ENCODE assay signal across 8 cellular contexts in genomic region chr3:143092191-143092590, GRCh38.
"Had no signal": no experiment of that assay in that cellular context is flagged by ENCODE, and none has a peak within 500 bp of the region (broad histone marks: within the 10 kb centered on the region; RNA-seq: fewer than 3 reads in every experiment).

No MANE protein-coding gene starts in this region.

- H3K27ac ChIP-seq: HL-60 had no signal

- H2AFZ ChIP-seq: GM23338 had no signal

- ATAC-seq: GM23338, HCT116 had no signal

- FAIRE-seq: H1, H54 had no signal

- H3K36me3 ChIP-seq: HAP-1 had no signal

- H3K4me1 ChIP-seq: HAP-1 had no signal

- H3K9me3 ChIP-seq: HAP-1 had no signal

- DNase-seq: HFFc6, KG1 had no signal

- H3K4me2 ChIP-seq: GM23338 had no signal

- H3K4me3 ChIP-seq: GM23338, HAP-1 had no signal
